Comparison of ENCODE assay signal across 23 cellular contexts in the genomic region with DNA sequence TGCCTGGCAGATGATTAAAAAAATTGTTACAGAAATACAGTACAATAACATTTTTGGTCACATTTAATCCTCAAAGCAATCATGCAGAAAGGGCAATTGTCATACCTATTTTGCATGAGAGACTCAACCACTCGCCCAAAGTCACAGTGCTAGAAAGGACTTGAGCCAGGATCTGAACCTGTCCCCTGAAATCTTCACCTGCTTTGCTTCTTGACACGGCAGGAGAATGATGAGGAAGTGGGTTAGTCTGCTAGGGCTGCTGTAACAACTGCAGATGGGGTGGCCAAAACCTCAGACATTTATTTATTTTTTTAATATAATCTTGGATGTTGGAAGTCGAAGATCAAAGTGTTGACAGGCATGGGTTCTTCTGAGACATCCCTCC.
DNase-seq lines count a peak whose midpoint lies in the region; ATAC-seq, FAIRE-seq and TF ChIP-seq lines count a peak whose summit lies in the region.
"Had no signal": no experiment of that assay in that cellular context is flagged by ENCODE, and none has a peak within 500 bp of the region (broad histone marks: within the 10 kb centered on the region; RNA-seq: fewer than 3 reads in every experiment).

No MANE protein-coding gene starts in this region.

- H3K4me3 Mint-ChIP-seq in GM23338 (no peak overlapping the region), mesothelial cell of epicardium (no peak overlapping the region), Caco-2 (ENCODE audit: unreplicated experiment) (no peak overlapping the region)
- H3K4me3 Mint-ChIP-seq: CD4-positive, alpha-beta memory T cell had no signal

- H3K4me1 Mint-ChIP-seq in GM23338 (peaks cover 56% of the 10 kb centered on the region), mesothelial cell of epicardium (peaks cover 43% of the 10 kb centered on the region), Caco-2 (ENCODE audit: low read depth, unreplicated experiment) (peaks cover 7% of the 10 kb centered on the region)

- ATAC-seq in GM23338 (no peak), GM12878 (peak; percentile 19; the same call in 2 of the 3 replicates), GM19035 (IDR thresholded peaks at IDR 0.05; ENCODE audit: unreplicated experiment) (no peak), upper lobe of right lung (no peak)
- ATAC-seq: A549 had no signal

- no peaks in the 10 kb centered on the region for H3K36me3 Mint-ChIP-seq in GM23338 (ENCODE audit: low read depth)
- H3K36me3 Mint-ChIP-seq in mesothelial cell of epicardium, result peaks cover 7% of the 10 kb centered on the region
- peaks cover 19% of the 10 kb centered on the region for H3K36me3 Mint-ChIP-seq in Caco-2 (ENCODE audit: insufficient read depth, unreplicated experiment)
- H3K36me3 Mint-ChIP-seq: CD4-positive, alpha-beta memory T cell had no signal

- H3K4me3 ChIP-seq in GM23338 (no peak overlapping the region), GM12878 (no peak overlapping the region), Caco-2 (ENCODE audit: low read depth, low read length) (no peak overlapping the region), upper lobe of right lung (no peak overlapping the region)
- H3K4me3 ChIP-seq: A549, SJSA1 had no signal

- RAD21 ChIA-PET in GM12878 (lab: Charles Lee; ENCODE audit: unreplicated experiment), result interaction anchor here (1.0 to 1.3 kb wide), 2 partner anchors 15 to 55 kb away, joined by 6 read pairs; no protein-coding TSS in a partner anchor

- no peaks in the 10 kb centered on the region for H3F3A ChIP-seq in GM23338 (replicated peaks; ENCODE audit: low read depth)

- CTCF ChIA-PET in GM12878 (lab: Yijun Ruan, JAX) (interaction anchor here (1.0 to 8.3 kb wide), 4 partner anchors 13 to 63 kb away, joined by 4 to 43 read pairs (median 6); partner anchors contain the start of gene NEDD4L), Caco-2 (lab: Charles Lee) (no interaction called here)

- H3K4me1 ChIP-seq in GM23338 (ENCODE audit: insufficient read depth), result peaks cover 45% of the 10 kb centered on the region
- no peaks in the 10 kb centered on the region for H3K4me1 ChIP-seq in GM12878 (ENCODE audit: control insufficient read depth, insufficient read depth, low read length)
- peaks cover 13% of the 10 kb centered on the region; the same call in 1 of the 2 replicates for H3K4me1 ChIP-seq in Caco-2
- H3K4me1 ChIP-seq in upper lobe of right lung, result peaks cover 7% of the 10 kb centered on the region
- H3K4me1 ChIP-seq: A549 had no signal

- H4K20me1 ChIP-seq in GM23338 (replicated peaks; ENCODE audit: insufficient read depth) (peaks cover 10% of the 10 kb centered on the region; the same call in 1 of the 2 replicates), GM12878 (ENCODE audit: control insufficient read depth, insufficient read depth) (no peaks in the 10 kb centered on the region)

- no peak for TF ChIP-seq RAD21 in GM12878 (IDR thresholded peaks at IDR 0.05; ENCODE audit: insufficient read depth, low read depth, low read length)

- H3K9ac ChIP-seq in GM12878 (ENCODE audit: control insufficient read depth, insufficient read depth, low read length), result no peak overlapping the region

- H3K27me3 Mint-ChIP-seq in GM23338 (ENCODE audit: insufficient read depth, low read depth, poor library complexity), result peaks cover 5% of the 10 kb centered on the region
- no peaks in the 10 kb centered on the region for H3K27me3 Mint-ChIP-seq in mesothelial cell of epicardium (ENCODE audit: low read depth)
- no peaks in the 10 kb centered on the region for H3K27me3 Mint-ChIP-seq in Caco-2 (ENCODE audit: insufficient read depth, unreplicated experiment)

- H3K27me3 ChIP-seq in GM23338 (ENCODE audit: insufficient read depth) (no peaks in the 10 kb centered on the region), GM12878 (replicated peaks in 1 of 2; ENCODE audit: control insufficient read depth in 2 of 2, insufficient read depth in 2 of 2, low read length in 1 of 2) (no peaks in the 10 kb centered on the region), Caco-2 (replicated peaks; ENCODE audit: control insufficient read depth, insufficient read depth, low read length) (no peaks in the 10 kb centered on the region), upper lobe of right lung (no peaks in the 10 kb centered on the region)
- H3K27me3 ChIP-seq: SJSA1 had no signal

- no peak overlapping the region for H3K4me2 ChIP-seq in GM23338
- H3K4me2 ChIP-seq in GM12878 (ENCODE audit: control insufficient read depth, insufficient read depth), result no peak overlapping the region
- H3K4me2 ChIP-seq: A549 had no signal

- no peaks in the 10 kb centered on the region for H3K9me3 ChIP-seq in GM12878 (replicated peaks; ENCODE audit: control insufficient read depth, insufficient read depth, low read length)
- H3K9me3 ChIP-seq in Caco-2, result no peaks in the 10 kb centered on the region
- no peaks in the 10 kb centered on the region for H3K9me3 ChIP-seq in upper lobe of right lung
- H3K9me3 ChIP-seq: A549, SJSA1 had no signal

- TF ChIP-seq POLR2A in GM12892 (IDR thresholded peaks at IDR 0.05; ENCODE audit: low read depth, low read length), result no peak
- no peak for TF ChIP-seq POLR2A in GM12878 (IDR thresholded peaks at IDR 0.05; ENCODE audit: low read depth, low read length)

- H3K9me3 Mint-ChIP-seq in GM23338, result no peaks in the 10 kb centered on the region
- H3K9me3 Mint-ChIP-seq in mesothelial cell of epicardium, result peaks cover 6% of the 10 kb centered on the region
- no peaks in the 10 kb centered on the region for H3K9me3 Mint-ChIP-seq in Caco-2 (ENCODE audit: unreplicated experiment)
- H3K9me3 Mint-ChIP-seq: CD4-positive, alpha-beta memory T cell had no signal

- BruUV-seq in GM12878 (replicated peaks; lab: Mats Ljungman, UMichigan) (no TSS peak), Caco-2 (replicated peaks; lab: Mats Ljungman, UMichigan) (no TSS peak)

- H3K27ac Mint-ChIP-seq in GM23338 (no peak overlapping the region), mesothelial cell of epicardium (peak overlapping the region; percentile 75), Caco-2 (ENCODE audit: unreplicated experiment) (no peak overlapping the region)

- no peak for TF ChIP-seq EP300 in GM12878 (IDR thresholded peaks at IDR 0.05; ENCODE audit: borderline replicate concordance in 1 of 2, control insufficient read depth in 1 of 2, low read depth in 2 of 2, low read length in 2 of 2)

- FAIRE-seq in GM12892 (lab: Jason Lieb, UNC) (peak; percentile 73), GM12878 (lab: Jason Lieb, UNC) (no peak)
- FAIRE-seq: A549 had no signal

- H3K9me2 ChIP-seq in GM23338 (ENCODE audit: insufficient read depth), result no peaks in the 10 kb centered on the region

- in situ Hi-C loops in GM12878 (cut with MboI), result no loop called here

- intact Hi-C loops in GM12878 (cut with micrococcal nuclease; ENCODE audit: unreplicated experiment), result no loop called here
- intact Hi-C loops in Caco-2 (cut with micrococcal nuclease; ENCODE audit: unreplicated experiment), result no loop called here
- intact Hi-C loops in upper lobe of right lung (cut with DNase I), result no loop called here

- no peak overlapping the region for H2AFZ ChIP-seq in GM23338
- no peak overlapping the region for H2AFZ ChIP-seq in GM12878 (ENCODE audit: control insufficient read depth, low read depth, low read length)

- SMC1A ChIA-PET in GM12878 (lab: Charles Lee; ENCODE audit: uncharacterized antibody, unreplicated experiment), result interaction anchor here (1.3 to 2.5 kb wide), 3 partner anchors 15 to 50 kb away, joined by 5 to 9 read pairs (median 8); no protein-coding TSS in a partner anchor

- DNase-seq in GM12892 (ENCODE audit: insufficient read length) (no peak), GM23338 (ENCODE audit: low spot score) (no peak), GM12878 (ENCODE audit: low read depth, low spot score) (no peak), mesothelial cell of epicardium (ENCODE audit: low spot score in 2 of 2, unreplicated experiment in 2 of 2) (no peak), Caco-2 (no peak), upper lobe of right lung (no peak)
- DNase-seq: AML-193; CD4-positive, alpha-beta memory T cell; COR-L47; DMS79; HCEC 1CT; NCI-H1092; NCI-H1417 treated with DMSO at 0.1 percent for 48 hours; NCI-H2081; NCI-H226; NCI-H510A treated with DMSO at 0.1 percent for 48 hours; NCI-H774; Right ventricle myocardium superior; RPMI8226; T-helper 2 cell had no signal

- H3K36me3 ChIP-seq in GM23338 (ENCODE audit: insufficient read depth), result no peaks in the 10 kb centered on the region
- H3K36me3 ChIP-seq in GM12878 (ENCODE audit: control insufficient read depth in 2 of 2, insufficient read depth in 2 of 2, low read length in 1 of 2), result no peaks in the 10 kb centered on the region
- H3K36me3 ChIP-seq in Caco-2 (ENCODE audit: control insufficient read depth, insufficient read depth, low read length), result no peaks in the 10 kb centered on the region
- no peaks in the 10 kb centered on the region for H3K36me3 ChIP-seq in upper lobe of right lung
- H3K36me3 ChIP-seq: SJSA1 had no signal

- POLR2A ChIA-PET in GM12878 (lab: Charles Lee), result interaction anchor here (0.9 to 1.4 kb wide), 2 partner anchors 15 to 62 kb away, joined by 5 to 6 read pairs; no protein-coding TSS in a partner anchor
- POLR2A ChIA-PET in Caco-2 (lab: Charles Lee), result no interaction called here

- H3K27ac ChIP-seq in GM23338 (ENCODE audit: low read depth) (peak overlapping the region; percentile 41; the same call in 1 of the 2 replicates), GM12878 (ENCODE audit: control insufficient read depth, insufficient read depth) (no peak overlapping the region), upper lobe of right lung (no peak overlapping the region)
- H3K27ac ChIP-seq: A549, SJSA1 had no signal

- H3K79me2 ChIP-seq in GM23338 (replicated peaks; ENCODE audit: insufficient read depth) (peaks cover 97% of the 10 kb centered on the region), GM12878 (ENCODE audit: control insufficient read depth, insufficient read depth, low read length) (no peaks in the 10 kb centered on the region)

- TF ChIP-seq CTCF in GM23338 (conservative IDR thresholded peaks at IDR 0.05; ENCODE audit: low read depth in 2 of 2), result no peak
- TF ChIP-seq CTCF in GM12878 (IDR thresholded peaks at IDR 0.05 in 2 of 3, conservative IDR thresholded peaks at IDR 0.05 in 1 of 3; ENCODE audit: control insufficient read depth in 2 of 3, extremely low read depth in 1 of 3, insufficient read depth in 1 of 3, low read depth in 3 of 3, low read length in 3 of 3), result no peak
- no peak for TF ChIP-seq CTCF in mesothelial cell of epicardium (IDR thresholded peaks at IDR 0.05; ENCODE audit: unreplicated experiment)
- TF ChIP-seq CTCF in Caco-2 (IDR thresholded peaks at IDR 0.05; ENCODE audit: insufficient read depth in 1 of 2, low read depth in 1 of 2, low read length in 1 of 2, severe bottlenecking in 1 of 2, unreplicated experiment in 1 of 2), result no peak
- no peak for TF ChIP-seq CTCF in upper lobe of right lung (IDR thresholded peaks at IDR 0.05)

- WGBS in GM12878 (ENCODE audit: insufficient coverage, insufficient replicate concordance, low lambda C conversion rate, missing lambda C conversion rate), result 17% methylated on average over 3 of the region's 3 CpGs

TF ChIP-seq in GM23338, 12 proteins besides CTCF, POLR2A, EP300 and RAD21 (continues in another document):
- TF ChIP-seq EZH2phosphoT487 (IDR thresholded peaks at IDR 0.05; ENCODE audit: unreplicated experiment), result no peak
- no peak for TF ChIP-seq CREB1 (CRISPR knock-in tag; IDR thresholded peaks at IDR 0.05; ENCODE audit: low read depth)

TF ChIP-seq in GM12878, 131 proteins besides CTCF, POLR2A, EP300 and RAD21:
- TF ChIP-seq SPI1 (IDR thresholded peaks at IDR 0.05; ENCODE audit: borderline replicate concordance, insufficient read depth, low read depth, low read length) (peak; percentile 55; the same call in 1 of the 2 replicates), YY1 (IDR thresholded peaks at IDR 0.05; ENCODE audit: low read depth, low read length) (no peak)
